In the genomic region with DNA sequence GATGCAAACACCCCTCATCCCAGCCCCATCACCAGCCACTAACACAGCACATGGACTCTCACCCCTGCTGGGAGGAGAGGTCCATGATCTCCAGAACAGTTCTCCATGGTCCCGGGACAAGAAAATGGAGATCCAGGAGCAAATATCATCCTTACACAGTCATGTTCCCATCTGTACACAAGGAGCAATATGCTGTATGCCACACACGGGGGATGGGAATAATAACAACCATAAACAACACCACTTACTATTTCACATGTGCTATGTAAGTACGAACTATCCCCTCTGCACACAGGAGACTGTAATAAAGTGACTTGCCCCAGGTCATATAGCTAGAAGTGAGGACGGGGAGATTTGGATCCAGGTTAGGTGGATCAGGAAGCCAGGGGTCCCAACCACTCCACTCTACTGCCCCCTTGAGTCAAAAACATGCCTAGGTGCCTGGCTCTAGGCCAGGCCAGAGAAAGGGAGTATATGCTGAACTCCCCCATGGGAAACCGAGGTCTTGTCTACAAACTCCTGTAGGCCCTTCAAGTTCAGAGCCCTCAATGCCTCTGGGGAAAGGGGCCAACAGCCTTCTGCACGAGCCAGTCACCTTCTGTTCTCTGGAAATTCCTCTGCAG, we compare ENCODE assay signal across 8 cellular contexts. TPM values are rescaled to one million over a fixed set of nuclear protein-coding genes. Genes with fewer than 3 reads are reported as not detected.
A peak's percentile ranks its signal among the peaks of the same experiment; 100 is the strongest.
DNase-seq lines count a peak whose midpoint lies in the region; ATAC-seq and TF ChIP-seq lines count a peak whose summit lies in the region.

No MANE protein-coding gene starts in this region.

- H3K9me3 ChIP-seq in cardiac muscle cell (ENCODE audit: low read depth) = no peaks in the 10 kb centered on the region

- H3K9me3 Mint-ChIP-seq in activated B cell treated with CpG ODN at 0.5 μM for 24 hours = no peaks in the 10 kb centered on the region

- H3K27ac ChIP-seq in cardiac muscle cell = no peak overlapping the region

- H3K27me3 Mint-ChIP-seq in activated B cell treated with CpG ODN at 0.5 μM for 24 hours = no peaks in the 10 kb centered on the region

- no peak overlapping the region for H3K27ac Mint-ChIP-seq in activated B cell treated with CpG ODN at 0.5 μM for 24 hours

- CTCF ChIA-PET in activated B cell treated with CpG ODN at 0.5 μM for 24 hours (lab: Charles Lee) = interaction anchor here (0.7 to 5.2 kb wide), 7 partner anchors 16 to 127 kb away, joined by 3 to 27 read pairs (median 3); no protein-coding TSS in a partner anchor

- intact Hi-C loops in activated B cell treated with CpG ODN at 0.5 μM for 24 hours (cut with micrococcal nuclease) = loop anchor here (1.0 kb wide), 1 partner anchor 127 kb away; no protein-coding TSS in a partner anchor

- H3K4me1 Mint-ChIP-seq in activated B cell treated with CpG ODN at 0.5 μM for 24 hours = no peaks in the 10 kb centered on the region

- POLR2A ChIA-PET in activated B cell treated with CpG ODN at 0.5 μM for 24 hours (lab: Charles Lee) = no interaction called here

- H3K4me1 ChIP-seq in cardiac muscle cell (ENCODE audit: low read depth) = peaks cover 9% of the 10 kb centered on the region

- H3K4me3 Mint-ChIP-seq in activated B cell treated with CpG ODN at 0.5 μM for 24 hours = no peak overlapping the region

- H3K36me3 ChIP-seq in cardiac muscle cell = no peaks in the 10 kb centered on the region

- no peaks in the 10 kb centered on the region for H3K27me3 ChIP-seq in cardiac muscle cell

- TF ChIP-seq CTCF in activated B cell treated with CpG ODN at 0.5 μM for 24 hours (IDR thresholded peaks at IDR 0.05) = no peak
- TF ChIP-seq CTCF in cardiac muscle cell (IDR thresholded peaks at IDR 0.05; ENCODE audit: low read depth, low read length) = peak; percentile 71

- no peak overlapping the region for H3K4me3 ChIP-seq in cardiac muscle cell

- DNase-seq in G401 (ENCODE audit: low spot score) = peak; percentile 42
- DNase-seq in HT-29 (ENCODE audit: low spot score) = peak; percentile 59
- no peak for DNase-seq in activated B cell treated with CpG ODN at 0.5 μM for 24 hours
- DNase-seq in cardiac muscle cell (ENCODE audit: low read depth in 1 of 2, low spot score in 1 of 2) = peak; percentile 30 to 63
- peak; percentile 57 for DNase-seq in stimulated activated CD8-positive, alpha-beta memory T cell treated with anti-CD3 and anti-CD28 coated beads, Interleukin-4, amount 100 ng/mL, for 48 hours
- DNase-seq in NCI-H2029 treated with DMSO at 0.1 percent for 48 hours (lab: John Stamatoyannopoulos, UW) = no peak
- DNase-seq in NCI-H526 treated with DMSO at 0.1 percent for 48 hours (lab: John Stamatoyannopoulos, UW) = no peak

- H3K36me3 Mint-ChIP-seq in activated B cell treated with CpG ODN at 0.5 μM for 24 hours (ENCODE audit: low read depth) = no peaks in the 10 kb centered on the region

- ATAC-seq in activated B cell treated with CpG ODN at 0.5 μM for 24 hours (ENCODE audit: low read depth) (peak; percentile 71), GM18873 (IDR thresholded peaks at IDR 0.05; ENCODE audit: low FRiP score, unreplicated experiment) (no peak)

- in situ Hi-C loops in G401 (cut with HindIII; ENCODE audit: low sequenced_read_pairs) = loop anchor here (25.0 kb wide), 1 partner anchor 111 kb away; the partner anchor contains the start of gene PPA1

RNA-seq across cellular contexts. Expression of gene LRRC20, which starts 34.1 kb away (rescaled TPM):
- 44.8 and 53.2 TPM in 2 replicates for total RNA-seq in G401 (2014; rRNA removed; shearing (Covaris generic))
- total RNA-seq in HT-29 (2014; rRNA removed; shearing (Covaris generic)) = 36.0 and 40.7 TPM in 2 replicates
- total RNA-seq in activated B cell treated with CpG ODN at 0.5 μM for 24 hours (0.64 and 0.81 TPM in 2 replicates), cardiac muscle cell (79.0 and 80.4 TPM in 2 replicates)
- polyA plus RNA-seq in cardiac muscle cell = 44.3 and 52.3 TPM in 2 replicates

RNA-seq across cellular contexts. Expression of gene EIF4EBP2, which starts 55.6 kb away (rescaled TPM):
- total RNA-seq in G401 (2014; rRNA removed; shearing (Covaris generic)) = 14.3 and 22.5 TPM in 2 replicates
- 15.8 and 17.7 TPM in 2 replicates for total RNA-seq in HT-29 (2014; rRNA removed; shearing (Covaris generic))
- 38.7 and 40.6 TPM in 2 replicates for total RNA-seq in activated B cell treated with CpG ODN at 0.5 μM for 24 hours
- 39.1 and 43.0 TPM in 2 replicates for total RNA-seq in cardiac muscle cell
- 36.8 and 40.3 TPM in 2 replicates for polyA plus RNA-seq in cardiac muscle cell

Comparison
In these comparisons a context has a peak if more than half of its experiments do, and no peak if none do; other contexts are left out.
1. DNase-seq: peak in G401 (single experiment), HT-29 (single experiment), cardiac muscle cell (2 of 2) and stimulated activated CD8-positive, alpha-beta memory T cell treated with anti-CD3 and anti-CD28 coated beads, Interleukin-4, amount 100 ng/mL, for 48 hours (single experiment); none in activated B cell treated with CpG ODN at 0.5 μM for 24 hours (single experiment), NCI-H2029 treated with DMSO at 0.1 percent for 48 hours (single experiment) and NCI-H526 treated with DMSO at 0.1 percent for 48 hours (single experiment).
2. RNA of gene LRRC20, which starts 34.1 kb away (total RNA-seq): 79.0 to 80.4 TPM in cardiac muscle cell, 44.8 to 53.2 TPM in G401 and 36.0 to 40.7 TPM in HT-29; 0.64 to 0.81 TPM in activated B cell treated with CpG ODN at 0.5 μM for 24 hours; every median in the first group is over 10 times any median in the second.